Comparison of ENCODE assay signal across 19 cellular contexts in genomic region chr4:70533211-70533610, GRCh38.
DNase-seq lines count a peak whose midpoint lies in the region; ATAC-seq lines count a peak whose summit lies in the region.
"Had no signal": no experiment of that assay in that cellular context is flagged by ENCODE, and none has a peak within 500 bp of the region (broad histone marks: within the 10 kb centered on the region; RNA-seq: fewer than 3 reads in every experiment).

No MANE protein-coding gene starts in this region.

- DNase-seq in putamen (ENCODE audit: low spot score) = no peak
- no peak for DNase-seq in glomerular visceral epithelial cell (ENCODE audit: extremely low spot score)
- no peak for DNase-seq in NCI-H2029 (lab: John Stamatoyannopoulos, UW)
- DNase-seq: AML-193, DMS153, KG1, NCI-H1417 treated with DMSO at 0.1 percent for 48 hours, NCI-H2029 treated with DMSO at 0.1 percent for 48 hours, NCI-H510A treated with DMSO at 0.1 percent for 48 hours, NCI-H82, PC-3 had no signal

- ATAC-seq in GM18870 (IDR thresholded peaks at IDR 0.05; ENCODE audit: unreplicated experiment) = peak; percentile 72
- peak; percentile 71 for ATAC-seq in GM19463 (IDR thresholded peaks at IDR 0.05; ENCODE audit: unreplicated experiment)
- ATAC-seq in HG03097 (IDR thresholded peaks at IDR 0.05; ENCODE audit: low FRiP score, unreplicated experiment) = peak; percentile 78
- ATAC-seq in HG03571 (IDR thresholded peaks at IDR 0.05; ENCODE audit: unreplicated experiment) = peak; percentile 73
- ATAC-seq in HG03432 (IDR thresholded peaks at IDR 0.05; ENCODE audit: unreplicated experiment) = no peak
- ATAC-seq: GM23338, HCT116, HepG2, PC-3 had no signal
